Comparison of ENCODE assay signal across 7 cellular contexts in the genomic region with DNA sequence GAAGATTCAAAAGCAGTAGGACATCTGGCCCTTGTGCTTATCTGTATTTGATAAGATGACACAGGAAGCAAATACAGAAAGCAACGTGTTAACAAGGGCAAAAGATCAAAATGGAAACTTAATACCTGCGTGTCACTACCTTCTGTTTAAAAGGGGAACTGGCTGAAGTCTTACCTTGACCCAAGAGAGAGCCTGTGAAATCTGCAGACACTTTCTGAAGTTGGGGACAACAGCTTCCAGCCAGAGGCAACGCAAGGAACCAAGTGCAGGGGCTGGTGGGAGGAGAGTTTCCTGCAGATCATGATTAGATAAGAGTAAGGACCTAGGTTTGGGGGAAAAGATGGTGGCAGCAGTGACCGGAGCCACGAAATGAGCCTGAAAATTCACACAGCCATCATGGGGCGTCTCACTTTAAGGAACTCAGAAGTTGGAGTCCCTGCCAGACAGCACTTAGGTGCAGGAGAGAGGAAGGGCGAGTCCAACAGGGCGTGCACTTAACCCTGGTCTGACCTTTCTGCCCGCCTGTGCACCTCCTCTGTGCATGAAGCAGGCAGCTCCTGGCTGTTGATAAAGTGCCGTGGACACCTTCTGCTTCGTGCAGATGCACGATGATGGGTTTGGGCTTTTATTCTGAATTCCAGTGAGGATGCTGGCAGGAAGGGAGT.
DNase-seq lines count a peak whose midpoint lies in the region; ATAC-seq and TF ChIP-seq lines count a peak whose summit lies in the region.

No MANE protein-coding gene starts in this region.

- no peaks in the 10 kb centered on the region for H3K27me3 ChIP-seq in subcutaneous abdominal adipose tissue (ENCODE audit: control insufficient read depth in 5 of 5, insufficient read depth in 4 of 5, low read length in 5 of 5)

- H3K27me3 Mint-ChIP-seq in activated naive CD8-positive, alpha-beta T cell treated with anti-CD3 and anti-CD28 coated beads, Interleukin-2, amount 50 U/mL, for 24 hours: no peaks in the 10 kb centered on the region
- no peaks in the 10 kb centered on the region for H3K27me3 Mint-ChIP-seq in osteocyte (ENCODE audit: unreplicated experiment)

- peak overlapping the region; percentile 99 for H3K27ac Mint-ChIP-seq in activated naive CD8-positive, alpha-beta T cell treated with anti-CD3 and anti-CD28 coated beads, Interleukin-2, amount 50 U/mL, for 24 hours
- no peak overlapping the region for H3K27ac Mint-ChIP-seq in osteocyte (ENCODE audit: unreplicated experiment)

- peak; percentile 67 for DNase-seq in OCI-M1 (lab: John Stamatoyannopoulos, UW)
- DNase-seq in activated naive CD8-positive, alpha-beta T cell treated with anti-CD3 and anti-CD28 coated beads, Interleukin-2, amount 50 U/mL, for 24 hours: no peak
- DNase-seq in left kidney (ENCODE audit: low read depth, low spot score): peak; percentile 22
- DNase-seq in GM10266 (ENCODE audit: extremely low spot score): no peak
- no peak for DNase-seq in osteocyte (ENCODE audit: extremely low spot score, unreplicated experiment)
- DNase-seq in KG1 (lab: John Stamatoyannopoulos, UW): no peak

- H3K9ac ChIP-seq in subcutaneous abdominal adipose tissue (ENCODE audit: low read length in 5 of 5): no peak overlapping the region

- peak; percentile 9 for ATAC-seq in activated naive CD8-positive, alpha-beta T cell treated with anti-CD3 and anti-CD28 coated beads, Interleukin-2, amount 50 U/mL, for 24 hours

- peak overlapping the region; percentile 72 for H3K4me3 Mint-ChIP-seq in activated naive CD8-positive, alpha-beta T cell treated with anti-CD3 and anti-CD28 coated beads, Interleukin-2, amount 50 U/mL, for 24 hours
- H3K4me3 Mint-ChIP-seq in osteocyte (ENCODE audit: unreplicated experiment): no peak overlapping the region

- H3K4me1 Mint-ChIP-seq in activated naive CD8-positive, alpha-beta T cell treated with anti-CD3 and anti-CD28 coated beads, Interleukin-2, amount 50 U/mL, for 24 hours: peaks cover 99% of the 10 kb centered on the region
- H3K4me1 Mint-ChIP-seq in osteocyte (ENCODE audit: unreplicated experiment): peaks cover 29% of the 10 kb centered on the region

- H3K4me1 ChIP-seq in subcutaneous abdominal adipose tissue (ENCODE audit: control insufficient read depth in 5 of 5, insufficient read depth in 5 of 5, low read length in 5 of 5): peaks cover 0 to 34% (median 18%) of the 10 kb centered on the region in 5 donors

- no peaks in the 10 kb centered on the region for H3K9me3 ChIP-seq in subcutaneous abdominal adipose tissue (ENCODE audit: control insufficient read depth in 5 of 5, low read length in 5 of 5)

- no peak overlapping the region for H3K4me3 ChIP-seq in subcutaneous abdominal adipose tissue (ENCODE audit: low read depth in 1 of 5, low read length in 5 of 5)

- peaks cover 66% of the 10 kb centered on the region for H3K36me3 Mint-ChIP-seq in activated naive CD8-positive, alpha-beta T cell treated with anti-CD3 and anti-CD28 coated beads, Interleukin-2, amount 50 U/mL, for 24 hours (ENCODE audit: low read depth)
- peaks cover 6% of the 10 kb centered on the region for H3K36me3 Mint-ChIP-seq in osteocyte (ENCODE audit: unreplicated experiment)

- no peaks in the 10 kb centered on the region for H3K9me3 Mint-ChIP-seq in activated naive CD8-positive, alpha-beta T cell treated with anti-CD3 and anti-CD28 coated beads, Interleukin-2, amount 50 U/mL, for 24 hours
- H3K9me3 Mint-ChIP-seq in osteocyte (ENCODE audit: unreplicated experiment): peaks cover 3% of the 10 kb centered on the region

- TF ChIP-seq CTCF in GM10266 (IDR thresholded peaks at IDR 0.05; ENCODE audit: control insufficient read depth, insufficient read depth, low read depth, missing control alignments) (no peak), osteocyte (IDR thresholded peaks at IDR 0.05) (no peak)

- H3K36me3 ChIP-seq in subcutaneous abdominal adipose tissue (ENCODE audit: control insufficient read depth in 5 of 5, insufficient read depth in 5 of 5, low read length in 5 of 5): peaks cover 0 to 10% (median 8%) of the 10 kb centered on the region in 5 donors

- peak overlapping the region; percentile 11 for H3K27ac ChIP-seq in subcutaneous abdominal adipose tissue (ENCODE audit: low read depth, low read length)

Comparison
In these comparisons a context has a peak if more than half of its experiments do, and no peak if none do; other contexts are left out.
1. DNase-seq: peak in OCI-M1 (single experiment) and left kidney (single experiment); none in activated naive CD8-positive, alpha-beta T cell treated with anti-CD3 and anti-CD28 coated beads, Interleukin-2, amount 50 U/mL, for 24 hours (single experiment), GM10266 (single experiment), osteocyte (single experiment) and KG1 (single experiment).